In genomic region chr7:35725280-35725680, GRCh38 we compare ENCODE assay signal across 9 cellular contexts. TPM values are rescaled to one million over a fixed set of nuclear protein-coding genes. Genes with fewer than 3 reads are reported as not detected.
DNase-seq lines count a peak whose midpoint lies in the region; ATAC-seq, FAIRE-seq and TF ChIP-seq lines count a peak whose summit lies in the region.
"Had no signal": no experiment of that assay in that cellular context is flagged by ENCODE, and none has a peak within 500 bp of the region (broad histone marks: within the 10 kb centered on the region; RNA-seq: fewer than 3 reads in every experiment).

No MANE protein-coding gene starts in this region.

- no peak overlapping the region for H3K4me3 Mint-ChIP-seq in mesothelial cell of epicardium

- H3K9ac ChIP-seq in kidney (ENCODE audit: low read length in 2 of 2): no peak overlapping the region

- FAIRE-seq in kidney (lab: Jason Lieb, UNC): no peak

- no peaks in the 10 kb centered on the region for H3K36me3 ChIP-seq in kidney (ENCODE audit: control insufficient read depth in 1 of 2, insufficient read depth in 2 of 2, low read length in 2 of 2)

- peaks cover 0 to 5% of the 10 kb centered on the region in 2 donors for H3K4me1 ChIP-seq in kidney (ENCODE audit: control insufficient read depth in 1 of 2, insufficient read depth in 1 of 2, low read depth in 1 of 2, low read length in 2 of 2)

- peak; percentile 55 for TF ChIP-seq POLR2A in GM18505 (IDR thresholded peaks at IDR 0.05; ENCODE audit: borderline replicate concordance, extremely low read depth, insufficient read depth, insufficient read length)

- intact Hi-C loops in kidney (cut with DNase I): no loop called here

- peaks cover 18% of the 10 kb centered on the region for H3K4me1 Mint-ChIP-seq in mesothelial cell of epicardium

- no peak overlapping the region for H3K4me3 ChIP-seq in kidney (ENCODE audit: low read length in 2 of 2)

- H3K27me3 Mint-ChIP-seq in mesothelial cell of epicardium (ENCODE audit: low read depth): no peaks in the 10 kb centered on the region

- H3K9me3 Mint-ChIP-seq in mesothelial cell of epicardium: no peaks in the 10 kb centered on the region

- DNase-seq in T-helper 22 cell (ENCODE audit: low read depth): peak; percentile 77
- DNase-seq in kidney: peak; percentile 72
- no peak for DNase-seq in NCI-H1417 (lab: John Stamatoyannopoulos, UW)
- no peak for DNase-seq in mesothelial cell of epicardium (ENCODE audit: low spot score in 2 of 2, unreplicated experiment in 2 of 2)
- DNase-seq in NCI-H1436 treated with DMSO at 0.1 percent for 48 hours (lab: John Stamatoyannopoulos, UW): no peak
- no peak for DNase-seq in DMS 273 treated with DMSO at 0.1 percent for 48 hours (lab: John Stamatoyannopoulos, UW)

- H3K36me3 Mint-ChIP-seq in mesothelial cell of epicardium: no peaks in the 10 kb centered on the region

- no peak overlapping the region for H3K27ac ChIP-seq in kidney (ENCODE audit: low read depth in 2 of 2, low read length in 2 of 2)

- no peaks in the 10 kb centered on the region for H3K9me3 ChIP-seq in kidney (ENCODE audit: control insufficient read depth in 1 of 2, low read length in 2 of 2)

- TF ChIP-seq CTCF in kidney (IDR thresholded peaks at IDR 0.05; ENCODE audit: borderline replicate concordance, extremely low read depth, insufficient read depth) (no peak), mesothelial cell of epicardium (IDR thresholded peaks at IDR 0.05; ENCODE audit: unreplicated experiment) (no peak)

- ATAC-seq in GM18505 (IDR thresholded peaks at IDR 0.05; ENCODE audit: unreplicated experiment) (peak; percentile 37), HG02759 (IDR thresholded peaks at IDR 0.05; ENCODE audit: unreplicated experiment) (peak; percentile 48)
- ATAC-seq: HCT116 had no signal

- H3K27ac Mint-ChIP-seq in mesothelial cell of epicardium: no peak overlapping the region

RNA-seq across cellular contexts. Expression of gene HERPUD2, which starts 30.3 kb away (rescaled TPM):
- total RNA-seq in kidney: 28.9 TPM
- polyA plus RNA-seq in kidney (ENCODE audit: insufficient read depth, low read depth, low replicate concordance): 10.0 TPM
- total RNA-seq in mesothelial cell of epicardium: 32.4 to 35.0 TPM (median 34.5 TPM) in 3 replicates

Comparison
In these comparisons a context has a peak if more than half of its experiments do, and no peak if none do; other contexts are left out.
1. DNase-seq: peak in T-helper 22 cell (single experiment) and kidney (single experiment); none in NCI-H1417 (0 of 3), mesothelial cell of epicardium (0 of 2), NCI-H1436 treated with DMSO at 0.1 percent for 48 hours (single experiment) and DMS 273 treated with DMSO at 0.1 percent for 48 hours (single experiment).